In the genomic region with DNA sequence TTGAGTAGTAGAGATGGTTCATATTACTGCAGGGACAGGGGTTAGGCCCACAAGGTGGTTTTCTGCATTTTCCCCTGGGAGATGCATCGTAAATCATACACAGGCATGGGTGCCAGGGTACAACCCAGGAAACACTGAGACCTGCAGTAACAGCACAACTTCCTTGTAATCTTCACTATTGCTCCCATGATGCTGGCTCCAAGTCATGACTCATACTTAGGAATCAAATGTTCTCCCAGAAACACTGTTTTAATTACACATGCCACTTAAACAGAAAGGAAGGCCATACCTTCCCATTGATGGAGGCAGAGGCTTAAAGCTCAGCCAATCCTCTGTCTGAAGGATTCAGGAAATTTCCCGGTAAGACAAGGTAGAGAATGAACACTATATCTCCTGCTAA, we compare ENCODE assay signal across 20 cellular contexts.
"Had no signal": no experiment of that assay in that cellular context is flagged by ENCODE, and none has a peak within 500 bp of the region (broad histone marks: within the 10 kb centered on the region; RNA-seq: fewer than 3 reads in every experiment).

No MANE protein-coding gene starts in this region.

- H3K4me3 ChIP-seq: gastrocnemius medialis, right lobe of liver, stomach, suprapubic skin, tibial nerve had no signal

- DNase-seq: activated B cell treated with CpG ODN at 0.5 μM for 24 hours; activated CD4-positive, alpha-beta T cell treated with anti-CD3 and anti-CD28 coated beads for 36 hours; activated CD4-positive, alpha-beta T cell treated with anti-CD3 and anti-CD28 coated beads, Interleukin-2, amount 50 U/mL, for 48 hours; activated effector memory CD4-positive, alpha-beta T cell treated with Interleukin-2 at 50 U/mL for 16 hours; activated naive CD4-positive, alpha-beta T cell treated with anti-CD3 and anti-CD28 coated beads for 36 hours; activated T-cell treated with anti-CD3 and anti-CD28 coated beads, Interleukin-2, amount 50 U/mL, for 72 hours; amygdala; caudate nucleus; effector CD4-positive, alpha-beta T cell; gastrocnemius medialis; hippocampal formation; left cardiac atrium; nephron progenitor cell; right lobe of liver; small intestine; stimulated activated CD4-positive, alpha-beta T cell treated with anti-CD3 and anti-CD28 coated beads, Interleukin-2, amount 100 ng/mL, for 24 hours; stomach; T1000 had no signal
